12 cellular contexts compared by ENCODE assay signal in genomic region chr1:114153051-114153620, GRCh38. TPM values are rescaled to one million over a fixed set of nuclear protein-coding genes. Genes with fewer than 3 reads are reported as not detected.
DNase-seq lines count a peak whose midpoint lies in the region; FAIRE-seq and TF ChIP-seq lines count a peak whose summit lies in the region.
"Had no signal": no experiment of that assay in that cellular context is flagged by ENCODE, and none has a peak within 500 bp of the region (broad histone marks: within the 10 kb centered on the region; RNA-seq: fewer than 3 reads in every experiment).

No MANE protein-coding gene starts in this region.

- peaks cover 7 to 42% (median 22%) of the 10 kb centered on the region in 4 experiments for H3K4me1 ChIP-seq in H1 (replicated peaks in 1 of 4; ENCODE audit: control insufficient read depth in 3 of 4, insufficient read depth in 4 of 4, low read length in 3 of 4)
- H3K4me1 ChIP-seq in neuronal stem cell (ENCODE audit: control insufficient read depth in 2 of 2, insufficient read depth in 1 of 2, low read depth in 1 of 2, low read length in 2 of 2): peaks cover 3 to 27% of the 10 kb centered on the region in 2 donors
- no peaks in the 10 kb centered on the region for H3K4me1 ChIP-seq in GM23248 (ENCODE audit: insufficient read depth)

- H4K91ac ChIP-seq in H1 (replicated peaks; ENCODE audit: insufficient read length, low read length) (peak overlapping the region; percentile 57), neuronal stem cell (ENCODE audit: low read depth, low read length, poor library complexity) (no peak overlapping the region)

- H3K36me3 ChIP-seq in H1 (ENCODE audit: control insufficient read depth in 2 of 4, insufficient read depth in 4 of 4, low read length in 3 of 4): peaks cover 0 to 30% (median 9%) of the 10 kb centered on the region in 4 experiments; a peak in 6 of 8 replicates
- H3K36me3 ChIP-seq in neuronal stem cell (replicated peaks in 1 of 2; ENCODE audit: control insufficient read depth in 2 of 2, insufficient read depth in 2 of 2, low read length in 2 of 2): no peaks in the 10 kb centered on the region
- H3K36me3 ChIP-seq in GM23248 (ENCODE audit: low read depth): no peaks in the 10 kb centered on the region

- H3K9ac ChIP-seq in H1 (replicated peaks in 1 of 4; ENCODE audit: extremely low read depth in 1 of 4, low read depth in 3 of 4, low read length in 3 of 4) (peak overlapping the region; percentile 6 to 80 (median 58); a peak in 6 of 7 replicates), neuronal stem cell (ENCODE audit: low read depth, low read length, poor library complexity) (peak overlapping the region; percentile 25), GM23248 (no peak overlapping the region)

- H2BK12ac ChIP-seq in H1 (ENCODE audit: low read depth, low read length) (no peak overlapping the region), neuronal stem cell (ENCODE audit: low read length) (no peak overlapping the region)

- CTCF ChIA-PET in HEK293T (lab: Yijun Ruan, JAX): interaction anchor here (0.7 to 1.5 kb wide), 3 partner anchors 12 to 174 kb away, joined by 3 to 12 read pairs (median 3); partner anchors contain the start of gene OLFML3
- CTCF ChIA-PET in H1 (lab: Charles Lee; ENCODE audit: partially characterized antibody): interaction anchor here (0.6 to 2.6 kb wide), 16 partner anchors 12 to 1604 kb away, joined by 3 to 12 read pairs (median 3); partner anchors contain the start of gene OLFML3

- DNase-seq in AG08396 (ENCODE audit: low spot score) (peak; percentile 20), HEK293T (ENCODE audit: extremely low spot score) (peak; percentile 56), H1 (ENCODE audit: low read depth in 1 of 2, low spot score in 2 of 2) (peak in 1 of 2 experiments; percentile 67), neuronal stem cell (ENCODE audit: low spot score) (no peak), AG20443 (ENCODE audit: low spot score) (no peak), GM23248 (no peak), NOMO-1 treated with DMSO at 0.1 percent for 48 hours (lab: John Stamatoyannopoulos, UW; ENCODE audit: unreplicated experiment) (no peak), putamen (ENCODE audit: low spot score) (no peak)

- H3K79me1 ChIP-seq in H1 (ENCODE audit: low read depth, low read length) (peaks cover 20% of the 10 kb centered on the region), neuronal stem cell (ENCODE audit: low read depth, low read length) (peaks cover 3% of the 10 kb centered on the region)

- H4K5ac ChIP-seq in H1 (ENCODE audit: insufficient read length, low read depth, low read length): no peak overlapping the region

- peaks cover 35 to 52% of the 10 kb centered on the region in 2 experiments for H3K79me2 ChIP-seq in H1 (ENCODE audit: control insufficient read depth in 1 of 2, insufficient read depth in 2 of 2, low read length in 2 of 2)
- no peaks in the 10 kb centered on the region for H3K79me2 ChIP-seq in GM23248 (ENCODE audit: insufficient read depth)

- H3K4me2 ChIP-seq in H1 (ENCODE audit: insufficient read depth in 1 of 2, low read depth in 2 of 2, low read length in 2 of 2): peak overlapping the region; percentile 87 to 100
- peak overlapping the region; percentile 89 for H3K4me2 ChIP-seq in neuronal stem cell (ENCODE audit: insufficient read depth, low read length, poor library complexity, severe bottlenecking)
- H3K4me2 ChIP-seq in GM23248 (ENCODE audit: unreplicated experiment): no peak overlapping the region

- H3K14ac ChIP-seq in H1 (ENCODE audit: insufficient read length) (no peak overlapping the region), neuronal stem cell (ENCODE audit: low read length) (peak overlapping the region; percentile 10)

- H4K20me1 ChIP-seq in H1 (replicated peaks in 1 of 2; ENCODE audit: control insufficient read depth in 1 of 2, insufficient read depth in 2 of 2, low read length in 2 of 2) (peaks cover 11 to 17% of the 10 kb centered on the region in 2 experiments), GM23248 (ENCODE audit: insufficient read depth) (no peaks in the 10 kb centered on the region)

- no peak for FAIRE-seq in H1 (lab: Jason Lieb, UNC)
- FAIRE-seq: bronchial epithelial cell, H54, islet of Langerhans had no signal

- H3K4me3 ChIP-seq in H1 (ENCODE audit: extremely low read depth in 1 of 4, insufficient read depth in 2 of 4, low read depth in 3 of 4, low read length in 4 of 4): peak overlapping the region; percentile 79 to 85 (median 82)
- peak overlapping the region; percentile 25 to 81 for H3K4me3 ChIP-seq in neuronal stem cell (ENCODE audit: low read length in 2 of 2)
- H3K4me3 ChIP-seq in GM23248: no peak overlapping the region

- H2BK120ac ChIP-seq in H1 (replicated peaks; ENCODE audit: low read depth, low read length): no peak overlapping the region
- no peak overlapping the region for H2BK120ac ChIP-seq in neuronal stem cell (ENCODE audit: low read depth, low read length)

- H2AK5ac ChIP-seq in H1 (ENCODE audit: low read depth, low read length) (no peak overlapping the region), neuronal stem cell (ENCODE audit: low read depth, low read length) (no peak overlapping the region)

- no peak for TF ChIP-seq EP300 in H1 (IDR thresholded peaks at IDR 0.05; ENCODE audit: borderline replicate concordance in 1 of 2, low read depth in 2 of 2, low read length in 2 of 2)

- H3K4ac ChIP-seq in H1 (replicated peaks; ENCODE audit: insufficient read length, low read depth, low read length) (no peak overlapping the region), neuronal stem cell (ENCODE audit: low read length) (no peak overlapping the region)

- H3K9me3 ChIP-seq in H1 (ENCODE audit: insufficient read depth in 2 of 2, low read depth in 1 of 2, low read length in 1 of 2): no peaks in the 10 kb centered on the region
- no peaks in the 10 kb centered on the region for H3K9me3 ChIP-seq in neuronal stem cell (replicated peaks in 1 of 2; ENCODE audit: control insufficient read depth in 2 of 2, insufficient read depth in 1 of 2, low read depth in 1 of 2, low read length in 2 of 2)
- H3K9me3 ChIP-seq in GM23248 (ENCODE audit: low read depth): no peaks in the 10 kb centered on the region

- peak overlapping the region; percentile 91 for H3K18ac ChIP-seq in H1 (ENCODE audit: extremely low read depth, low read length)
- H3K18ac ChIP-seq in neuronal stem cell (ENCODE audit: low read length): peak overlapping the region; percentile 24

- H2BK5ac ChIP-seq in H1 (ENCODE audit: low read depth, low read length) (no peak overlapping the region), neuronal stem cell (ENCODE audit: low read length) (no peak overlapping the region)

- POLR2A ChIA-PET in HEK293T (lab: Yijun Ruan, JAX) (no interaction called here), H1 (lab: Charles Lee; ENCODE audit: partially characterized antibody) (interaction anchor here (0.5 to 2.5 kb wide), 9 partner anchors 9 to 174 kb away, joined by 3 to 13 read pairs (median 4); partner anchors contain the start of gene OLFML3)

- H3K27ac ChIP-seq in H1 (ENCODE audit: low read depth, low read length) (no peak overlapping the region), neuronal stem cell (replicated peaks; ENCODE audit: low read length) (no peak overlapping the region), GM23248 (no peak overlapping the region)

- H3K56ac ChIP-seq in H1 (replicated peaks; ENCODE audit: insufficient read length, low read depth, low read length): peak overlapping the region; percentile 12

- WGBS in H1 (ENCODE audit: extremely low coverage in 1 of 2, insufficient coverage in 1 of 2, insufficient read length in 1 of 2, insufficient replicate concordance in 2 of 2, low coverage in 1 of 2, low lambda C conversion rate in 2 of 2, missing lambda C conversion rate in 1 of 2), 2 experiments: 3% methylated on average over 40 of the region's 42 CpGs; no CpG with 5 or more reads in 1 of the 2 experiments
- no CpG with 5 or more reads among the region's 42 CpGs for WGBS in neuronal stem cell (ENCODE audit: extremely low coverage in 2 of 2, insufficient read length in 2 of 2, insufficient replicate concordance in 1 of 2), 2 donors
- WGBS in GM23248 (ENCODE audit: low coverage in 1 of 2, low lambda C conversion rate in 2 of 2, missing lambda C conversion rate in 2 of 2), 2 experiments: 3 to 6% methylated on average over 37 to 42 of the region's 42 CpGs

- H3F3A ChIP-seq in GM23248 (ENCODE audit: insufficient read depth): no peaks in the 10 kb centered on the region

- no peak for TF ChIP-seq RAD21 in H1 (IDR thresholded peaks at IDR 0.05 in 1 of 2, conservative IDR thresholded peaks at IDR 0.05 in 1 of 2; ENCODE audit: low read depth in 2 of 2, low read length in 2 of 2)

- no peak overlapping the region for H3K23ac ChIP-seq in H1 (ENCODE audit: insufficient read length)
- peak overlapping the region; percentile 4 for H3K23ac ChIP-seq in neuronal stem cell (ENCODE audit: low read depth, low read length, poor library complexity)

- in situ Hi-C loops in GM23248 (cut with MboI): no loop called here

- H2AFZ ChIP-seq in H1 (ENCODE audit: low read length): no peak overlapping the region
- H2AFZ ChIP-seq in neuronal stem cell (ENCODE audit: low read length): peak overlapping the region; percentile 95
- no peak overlapping the region for H2AFZ ChIP-seq in GM23248

- TF ChIP-seq POLR2A in H1 (IDR thresholded peaks at IDR 0.05; ENCODE audit: control extremely low read depth in 1 of 2, low read depth in 2 of 2, low read length in 2 of 2): no peak

- H3K23me2 ChIP-seq in H1 (ENCODE audit: low read depth, low read length): peaks cover 22% of the 10 kb centered on the region

- H3K9me2 ChIP-seq in GM23248 (ENCODE audit: insufficient read depth): no peaks in the 10 kb centered on the region

- no peak overlapping the region for H2BK15ac ChIP-seq in H1 (ENCODE audit: low read length)
- H2BK15ac ChIP-seq in neuronal stem cell (ENCODE audit: low read length): no peak overlapping the region

- peaks cover 0 to 23% (median 21%) of the 10 kb centered on the region in 4 experiments; a peak in 6 of 7 replicates for H3K27me3 ChIP-seq in H1 (replicated peaks in 1 of 4; ENCODE audit: control insufficient read depth in 3 of 4, extremely low read depth in 1 of 4, insufficient read depth in 3 of 4, low read length in 3 of 4)
- peaks cover 5 to 87% (median 19%) of the 10 kb centered on the region in 3 experiments for H3K27me3 ChIP-seq in neuronal stem cell (ENCODE audit: control insufficient read depth in 3 of 3, insufficient read depth in 3 of 3, low read depth in 1 of 3, low read length in 3 of 3)
- H3K27me3 ChIP-seq in GM23248 (replicated peaks; ENCODE audit: insufficient read depth): peaks cover 97% of the 10 kb centered on the region

- no peak for TF ChIP-seq CTCF in H1 (IDR thresholded peaks at IDR 0.05; ENCODE audit: control extremely low read depth in 1 of 3, insufficient read depth in 1 of 3, low read depth in 1 of 3, low read length in 3 of 3)

- H2BK20ac ChIP-seq in H1 (ENCODE audit: low read length): no peak overlapping the region

- H4K8ac ChIP-seq in H1 (ENCODE audit: extremely low read depth, insufficient read depth, low read length) (peak overlapping the region; percentile 47), neuronal stem cell (ENCODE audit: low read depth, low read length) (no peak overlapping the region)

RNA-seq across cellular contexts. Expression of gene SYT6, which starts 0.5 kb away (rescaled TPM):
- 33.7 and 35.7 TPM in 2 replicates for total RNA-seq in H1 (2021; fragmentation: NEBNext Ultra II Directional; extraction: Animal tissue kit (Norgen Biotek cat#: 25700))
- polyA plus RNA-seq in H1 (2011; rRNA removed): 83.5 and 92.8 TPM in 2 replicates
- polyA plus RNA-seq in H1 (2011; cell fraction: cytosol; rRNA removed): 63.7 TPM
- polyA plus RNA-seq in H1 (2011; cell fraction: nucleus; rRNA removed): 220 TPM
- polyA plus RNA-seq in H1 (2012, experiment 1 of 2): 45.3 to 61.5 TPM (median 51.6 TPM) in 4 replicates
- 10.7 TPM for polyA plus RNA-seq in H1 (2012, experiment 2 of 2)
- 27.6 TPM for polyA plus RNA-seq in H1 (2013, experiment 1 of 2)
- 25.0 TPM for polyA plus RNA-seq in H1 (2013, experiment 2 of 2)
- 108 and 144 TPM in 2 replicates for polyA minus RNA-seq in H1 (2011; rRNA and poly(A)+ RNA removed)
- 40.1 TPM for polyA minus RNA-seq in H1 (2011; cell fraction: cytosol; rRNA and poly(A)+ RNA removed)
- polyA minus RNA-seq in H1 (2011; cell fraction: nucleus; rRNA and poly(A)+ RNA removed): 178 TPM
- polyA plus RNA-seq in neuronal stem cell (2013, experiment 1 of 2): 6.2 TPM
- 6.2 TPM for polyA plus RNA-seq in neuronal stem cell (2013, experiment 2 of 2)
- total RNA-seq in GM23248 (2014; rRNA removed; shearing (Covaris generic)): not detected in 2 replicates
- polyA plus RNA-seq in GM23248 (2016; fragmentation: Nextera tagmentation; extraction: Ambion mirVana): not detected in 2 replicates
- total RNA-seq: bronchial epithelial cell; T-helper 1 cell treated with Interleukin-12 subunit alpha and Interleukin-12 subunit beta and Interleukin-4 antibody, amounts not matched to agents 30 ng/mL and 1 ng/mL, for 36 hours had no signal

Comparison
In these comparisons a context has a peak if more than half of its experiments do, and no peak if none do; other contexts are left out.
1. DNase-seq: peak in AG08396 (single experiment) and HEK293T (single experiment); none in neuronal stem cell (single experiment), AG20443 (single experiment), GM23248 (single experiment), NOMO-1 treated with DMSO at 0.1 percent for 48 hours (single experiment) and putamen (single experiment).
2. RNA of gene SYT6, which starts 0.5 kb away (total RNA-seq): 33.7 to 35.7 TPM in H1; not detected in GM23248; every median in the first group is over 10 times any median in the second.